ENCODE assay signal across 16 cellular contexts in the genomic region with DNA sequence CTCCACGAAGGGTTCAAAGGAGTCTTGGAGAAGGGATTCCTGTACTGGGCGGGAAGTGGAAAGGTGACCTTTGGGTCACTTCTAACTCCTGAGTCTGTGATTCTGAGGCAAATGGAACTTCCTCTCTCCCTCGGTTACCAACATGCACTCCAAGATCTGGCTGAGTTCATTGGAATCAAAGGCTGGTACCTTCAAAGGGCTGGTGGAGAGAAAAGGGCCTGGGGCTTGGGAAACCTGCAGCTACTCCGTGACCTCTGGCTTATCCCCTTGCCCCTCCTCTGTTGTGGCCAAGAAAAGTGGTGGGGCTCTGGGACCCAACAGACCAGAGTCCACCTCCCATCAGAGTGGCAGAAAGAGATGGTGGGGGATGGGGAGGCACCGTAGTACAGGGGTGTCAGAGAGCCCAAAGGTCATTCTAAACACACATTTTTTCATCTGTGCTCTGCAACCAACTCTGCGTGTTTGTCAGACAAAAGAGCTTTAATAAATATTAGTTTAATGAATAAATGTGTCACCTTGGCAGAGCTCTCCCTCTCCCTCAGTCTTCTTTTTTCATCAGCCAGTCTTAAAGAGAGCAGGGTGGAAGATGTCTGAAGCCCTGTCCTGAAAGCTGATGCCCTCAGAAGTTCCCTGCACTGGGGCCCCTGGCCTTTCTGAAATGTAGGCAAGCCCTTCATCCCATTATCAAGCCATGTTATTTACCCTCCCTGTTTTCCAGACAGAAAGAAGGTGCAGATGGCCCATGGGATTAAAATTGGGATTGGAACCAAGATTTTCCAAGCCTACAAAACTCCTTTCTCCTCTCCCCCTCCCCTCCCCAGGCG.
DNase-seq lines count a peak whose midpoint lies in the region; ATAC-seq, FAIRE-seq and TF ChIP-seq lines count a peak whose summit lies in the region.
"Had no signal": no experiment of that assay in that cellular context is flagged by ENCODE, and none has a peak within 500 bp of the region (broad histone marks: within the 10 kb centered on the region; RNA-seq: fewer than 3 reads in every experiment).

No MANE protein-coding gene starts in this region.

- H3K4me2 ChIP-seq in HepG2 (ENCODE audit: low read depth, low read length), result peak overlapping the region; percentile 81
- H3K4me2 ChIP-seq: PC-9 had no signal

- peak in 1 of 2 experiments; percentile 51; a peak in 1 of 4 replicates for TF ChIP-seq POLR2A in HepG2 (IDR thresholded peaks at IDR 0.05; ENCODE audit: insufficient read depth in 1 of 2, low read depth in 2 of 2, low read length in 2 of 2)

- no peaks in the 10 kb centered on the region for H4K20me1 ChIP-seq in HepG2 (ENCODE audit: insufficient read depth, low read length)

- peak; percentile 73 for ATAC-seq in HepG2
- no peak for ATAC-seq in HG03097 (IDR thresholded peaks at IDR 0.05; ENCODE audit: low FRiP score, unreplicated experiment)
- no peak for ATAC-seq in GM21447 (IDR thresholded peaks at IDR 0.05; ENCODE audit: unreplicated experiment)
- ATAC-seq: effector memory CD8-positive, alpha-beta T cell; natural killer cell had no signal

- no peak for TF ChIP-seq CTCF in HepG2 (CRISPR knock-in tag; IDR thresholded peaks at IDR 0.05)

- H3K36me3 ChIP-seq in NT2/D1 (ENCODE audit: insufficient read depth, insufficient read length, low read length) (no peaks in the 10 kb centered on the region), HepG2 (replicated peaks in 1 of 2; ENCODE audit: control insufficient read depth in 1 of 2, insufficient read depth in 2 of 2, low read length in 2 of 2) (peaks cover 1 to 4% of the 10 kb centered on the region in 2 experiments; a peak in 1 of 5 replicates), skeletal muscle tissue (ENCODE audit: control insufficient read depth in 3 of 3, insufficient read depth in 3 of 3, low read length in 3 of 3) (no peaks in the 10 kb centered on the region)

- TF ChIP-seq RAD21 in HepG2 (CRISPR knock-in tag; IDR thresholded peaks at IDR 0.05), result peak; percentile 45; the same call in 1 of the 2 replicates

- no peaks in the 10 kb centered on the region for H3K9me3 ChIP-seq in NT2/D1 (ENCODE audit: insufficient read depth, low read length)
- H3K9me3 ChIP-seq in HepG2 (ENCODE audit: low read length), result no peaks in the 10 kb centered on the region
- no peaks in the 10 kb centered on the region for H3K9me3 ChIP-seq in skeletal muscle tissue (ENCODE audit: control insufficient read depth in 3 of 3, low read length in 3 of 3)

- peaks cover 29% of the 10 kb centered on the region for H3K79me2 ChIP-seq in HepG2 (ENCODE audit: insufficient read depth, low read length)

- no TSS peak for BruUV-seq in HepG2 (replicated peaks; lab: Mats Ljungman, UMichigan)

- DNase-seq in DMS53 (lab: John Stamatoyannopoulos, UW) (peak; percentile 49), DMS53 treated with DMSO at 0.1 percent for 48 hours (lab: John Stamatoyannopoulos, UW; ENCODE audit: unreplicated experiment) (no peak), NT2/D1 (ENCODE audit: low read depth, low spot score) (no peak), HepG2 (ENCODE audit: low spot score) (peak; percentile 97), NCI-H1930 (lab: John Stamatoyannopoulos, UW) (no peak)
- DNase-seq: activated CD4-positive, alpha-beta T cell treated with anti-CD3 and anti-CD28 coated beads for 48 hours; effector memory CD8-positive, alpha-beta T cell; natural killer cell; NCI-H226; stimulated activated CD4-positive, alpha-beta T cell treated with anti-CD3 and anti-CD28 coated beads, Interleukin-4, amount 100 ng/mL, for 24 hours; T1000 had no signal

- CTCF ChIA-PET in HepG2 (lab: Yijun Ruan, JAX; ENCODE audit: low intra/inter-chr PET ratio, low total read pairs), result no interaction called here

- no peak overlapping the region for H3K4me3 ChIP-seq in NT2/D1 (ENCODE audit: insufficient read length, low read depth)
- peak overlapping the region in 1 of 3 experiments; percentile 55; a peak in 2 of 6 replicates for H3K4me3 ChIP-seq in HepG2 (replicated peaks in 1 of 3; ENCODE audit: insufficient read depth in 1 of 3, low read depth in 2 of 3, low read length in 3 of 3)
- H3K4me3 ChIP-seq in skeletal muscle tissue (ENCODE audit: low read length in 3 of 3), result no peak overlapping the region
- H3K4me3 ChIP-seq: PC-9 had no signal

- H3K4me1 ChIP-seq in NT2/D1 (ENCODE audit: insufficient read depth, insufficient read length) (peaks cover 19% of the 10 kb centered on the region), HepG2 (ENCODE audit: insufficient read depth, low read length) (peaks cover 85% of the 10 kb centered on the region), skeletal muscle tissue (ENCODE audit: control insufficient read depth in 3 of 3, insufficient read depth in 3 of 3, low read length in 3 of 3) (peaks cover 30 to 47% (median 41%) of the 10 kb centered on the region in 3 donors)

- H3K27ac ChIP-seq in HepG2 (ENCODE audit: extremely low read length, insufficient read depth, low read length) (peak overlapping the region; percentile 95), skeletal muscle tissue (ENCODE audit: low read depth, low read length) (peak overlapping the region; percentile 18)
- H3K27ac ChIP-seq: PC-9 had no signal

- peak; percentile 86 to 98; a peak in 3 of 4 replicates for TF ChIP-seq EP300 in HepG2 (IDR thresholded peaks at IDR 0.05; ENCODE audit: low read depth in 2 of 2, low read length in 2 of 2)
- TF ChIP-seq EP300 in HepG2 (CRISPR knock-in tag; IDR thresholded peaks at IDR 0.05; ENCODE audit: borderline replicate concordance), result peak; percentile 97

- H3K9ac ChIP-seq in NT2/D1 (ENCODE audit: insufficient read length, low read depth) (peak overlapping the region; percentile 36), HepG2 (ENCODE audit: insufficient read depth, low read depth, low read length) (peak overlapping the region; percentile 72), skeletal muscle tissue (ENCODE audit: low read depth in 1 of 3, low read length in 3 of 3) (no peak overlapping the region)

- POLR2A ChIA-PET in HepG2 (lab: Yijun Ruan, JAX), result interaction anchor here (0.6 to 5.9 kb wide), 32 partner anchors 10 to 333 kb away, joined by 3 to 70 read pairs (median 6); partner anchors contain the start of gene MRPS23

- H3K27me3 ChIP-seq in NT2/D1 (ENCODE audit: insufficient read depth, insufficient read length) (no peaks in the 10 kb centered on the region), HepG2 (ENCODE audit: control insufficient read depth in 1 of 2, insufficient read depth in 2 of 2, low read length in 2 of 2) (no peaks in the 10 kb centered on the region; a peak in 1 of 5 replicates), skeletal muscle tissue (ENCODE audit: control insufficient read depth in 3 of 3, insufficient read depth in 3 of 3, low read length in 3 of 3) (no peaks in the 10 kb centered on the region)

- H2AFZ ChIP-seq in HepG2 (ENCODE audit: low read length), result no peak overlapping the region
- H2AFZ ChIP-seq: PC-9 had no signal

- in situ Hi-C loops in HepG2 (cut with HindIII; ENCODE audit: extremely low pct_ligation_motif_present, low pct_unique_long_range_greater_than_20kb), result no loop called here

- FAIRE-seq in HepG2 (lab: Jason Lieb, UNC), result peak; percentile 83
- FAIRE-seq: bronchial epithelial cell had no signal

- intact Hi-C loops in HepG2 (cut with micrococcal nuclease; ENCODE audit: unreplicated experiment), result loop anchor here (1.0 to 5.0 kb wide), 5 partner anchors 12 to 60 kb away; no protein-coding TSS in a partner anchor

- 11% methylated on average over 7 of the region's 7 CpGs for WGBS in HepG2 (ENCODE audit: low lambda C conversion rate)

TF ChIP-seq in HepG2, 621 proteins besides CTCF, POLR2A, EP300 and RAD21 (continues in another document):
- TF ChIP-seq KLF15 (CRISPR knock-in tag; IDR thresholded peaks at IDR 0.05; ENCODE audit: borderline replicate concordance) (no peak), JUNB (CRISPR knock-in tag; IDR thresholded peaks at IDR 0.05; ENCODE audit: borderline replicate concordance) (no peak), KDM4B (CRISPR knock-in tag; IDR thresholded peaks at IDR 0.05) (peak; percentile 68; the same call in 1 of the 2 replicates), GTF3A (CRISPR knock-in tag; conservative IDR thresholded peaks at IDR 0.05) (no peak), ZIK1 (CRISPR knock-in tag; IDR thresholded peaks at IDR 0.05; ENCODE audit: borderline replicate concordance, low read depth) (no peak)
- TF ChIP-seq, protein P1, sequence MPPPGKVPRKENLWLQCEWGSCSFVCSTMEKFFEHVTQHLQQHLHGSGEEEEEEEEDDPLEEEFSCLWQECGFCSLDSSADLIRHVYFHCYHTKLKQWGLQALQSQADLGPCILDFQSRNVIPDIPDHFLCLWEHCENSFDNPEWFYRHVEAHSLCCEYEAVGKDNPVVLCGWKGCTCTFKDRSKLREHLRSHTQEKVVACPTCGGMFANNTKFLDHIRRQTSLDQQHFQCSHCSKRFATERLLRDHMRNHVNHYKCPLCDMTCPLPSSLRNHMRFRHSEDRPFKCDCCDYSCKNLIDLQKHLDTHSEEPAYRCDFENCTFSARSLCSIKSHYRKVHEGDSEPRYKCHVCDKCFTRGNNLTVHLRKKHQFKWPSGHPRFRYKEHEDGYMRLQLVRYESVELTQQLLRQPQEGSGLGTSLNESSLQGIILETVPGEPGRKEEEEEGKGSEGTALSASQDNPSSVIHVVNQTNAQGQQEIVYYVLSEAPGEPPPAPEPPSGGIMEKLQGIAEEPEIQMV (CRISPR knock-in tag; IDR thresholded peaks at IDR 0.05; ENCODE audit: low read depth), result no peak
- TF ChIP-seq, protein P2, sequence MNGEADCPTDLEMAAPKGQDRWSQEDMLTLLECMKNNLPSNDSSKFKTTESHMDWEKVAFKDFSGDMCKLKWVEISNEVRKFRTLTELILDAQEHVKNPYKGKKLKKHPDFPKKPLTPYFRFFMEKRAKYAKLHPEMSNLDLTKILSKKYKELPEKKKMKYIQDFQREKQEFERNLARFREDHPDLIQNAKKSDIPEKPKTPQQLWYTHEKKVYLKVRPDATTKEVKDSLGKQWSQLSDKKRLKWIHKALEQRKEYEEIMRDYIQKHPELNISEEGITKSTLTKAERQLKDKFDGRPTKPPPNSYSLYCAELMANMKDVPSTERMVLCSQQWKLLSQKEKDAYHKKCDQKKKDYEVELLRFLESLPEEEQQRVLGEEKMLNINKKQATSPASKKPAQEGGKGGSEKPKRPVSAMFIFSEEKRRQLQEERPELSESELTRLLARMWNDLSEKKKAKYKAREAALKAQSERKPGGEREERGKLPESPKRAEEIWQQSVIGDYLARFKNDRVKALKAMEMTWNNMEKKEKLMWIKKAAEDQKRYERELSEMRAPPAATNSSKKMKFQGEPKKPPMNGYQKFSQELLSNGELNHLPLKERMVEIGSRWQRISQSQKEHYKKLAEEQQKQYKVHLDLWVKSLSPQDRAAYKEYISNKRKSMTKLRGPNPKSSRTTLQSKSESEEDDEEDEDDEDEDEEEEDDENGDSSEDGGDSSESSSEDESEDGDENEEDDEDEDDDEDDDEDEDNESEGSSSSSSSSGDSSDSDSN (CRISPR knock-in tag; IDR thresholded peaks at IDR 0.05), result 0 out of 2 replicates have a peak, but pooled peaks have one; percentile 62

Comparison
In these comparisons a context has a peak if more than half of its experiments do, and no peak if none do; other contexts are left out.
1. DNase-seq: peak in DMS53 (single experiment) and HepG2 (single experiment); none in DMS53 treated with DMSO at 0.1 percent for 48 hours (single experiment), NT2/D1 (single experiment) and NCI-H1930 (0 of 2).
2. H3K9ac ChIP-seq: peak in NT2/D1 (single experiment) and HepG2 (single experiment); none in skeletal muscle tissue (0 of 3).